In genomic region chr9:80097476-80097875, GRCh38 we compare ENCODE assay signal across 20 cellular contexts.
"Had no signal": no experiment of that assay in that cellular context is flagged by ENCODE, and none has a peak within 500 bp of the region (broad histone marks: within the 10 kb centered on the region; RNA-seq: fewer than 3 reads in every experiment).

No MANE protein-coding gene starts in this region.

- DNase-seq: IMR-90, Kasumi-1, KG1, MM.1S, NCI-H1092 treated with DMSO at 0.1 percent for 48 hours, NCI-H1436, NCI-H187, NCI-H2029, NCI-H2081 treated with DMSO at 0.1 percent for 48 hours, NCI-H2171, NCI-H226, NCI-H446, NCI-H510A, NCI-H524 treated with DMSO at 0.1 percent for 48 hours, NCI-H69, NCI-H774, RPMI8226, SHP77, SK-N-SH had no signal

- H3K9me3 ChIP-seq: SK-N-SH had no signal

- ATAC-seq: HepG2 had no signal
